In genomic region chr11:116459233-116459632, GRCh38 we compare ENCODE assay signal across 21 cellular contexts.
DNase-seq lines count a peak whose midpoint lies in the region; ATAC-seq and TF ChIP-seq lines count a peak whose summit lies in the region.
"Had no signal": no experiment of that assay in that cellular context is flagged by ENCODE, and none has a peak within 500 bp of the region (broad histone marks: within the 10 kb centered on the region; RNA-seq: fewer than 3 reads in every experiment).

No MANE protein-coding gene starts in this region.

- intact Hi-C loops in sigmoid colon (cut with DNase I) (loop anchor here (5.0 kb wide), 2 partner anchors 183 to 227 kb away; no protein-coding TSS in a partner anchor), spleen (cut with DNase I; ENCODE audit: low total_unique reads) (no loop called here)
- intact Hi-C loops in naive thymus-derived CD4-positive, alpha-beta T cell (cut with micrococcal nuclease), result no loop called here

- H3K27ac ChIP-seq in WERI-Rb-1 (peak overlapping the region; percentile 93), mesodermal cell (ENCODE audit: low read depth, low read length, severe bottlenecking) (peak overlapping the region; percentile 16), sigmoid colon (peak overlapping the region in 3 of 4 donors; percentile 69 to 77 (median 77)), spleen (no peak overlapping the region)
- H3K27ac ChIP-seq in naive thymus-derived CD4-positive, alpha-beta T cell (ENCODE audit: low read depth, low read length), result no peak overlapping the region
- H3K27ac ChIP-seq: ascending aorta, dorsolateral prefrontal cortex, tibial nerve had no signal

- no peak overlapping the region for H3K27ac Mint-ChIP-seq in naive thymus-derived CD4-positive, alpha-beta T cell
- H3K27ac Mint-ChIP-seq: activated CD4-positive, alpha-beta memory T cell treated with anti-CD3 and anti-CD28 coated beads, Interleukin-2, amount 10 ng/mL, durations not matched to agents 7 days and 5 days; activated naive CD8-positive, alpha-beta T cell treated with anti-CD3 and anti-CD28 coated beads for 36 hours; CD4-positive, alpha-beta memory T cell; T-helper 2 cell treated with Interferon-gamma antibody and Interleukin-4, amounts not matched to agents 5 μg/mL and 100 μg/mL, for 36 hours had no signal

- peak in 2 of 4 donors; percentile 48 to 53 for TF ChIP-seq EP300 in sigmoid colon (IDR thresholded peaks at IDR 0.05)

- H3K27me3 Mint-ChIP-seq in naive thymus-derived CD4-positive, alpha-beta T cell, result peaks cover 6 to 34% (median 25%) of the 10 kb centered on the region in 5 donors

- WGBS in mesodermal cell (ENCODE audit: insufficient coverage in 2 of 2), 2 experiments, result 82 to 86% methylated on average over 7 to 8 of the region's 11 CpGs
- WGBS in sigmoid colon, 2 donors, result 14 to 42% methylated on average over 11 of the region's 11 CpGs
- 57 to 71% (median 65%) methylated on average over 11 of the region's 11 CpGs for WGBS in spleen, 5 donors

- no peak overlapping the region for H3K4me3 Mint-ChIP-seq in naive thymus-derived CD4-positive, alpha-beta T cell
- H3K4me3 Mint-ChIP-seq: activated CD4-positive, alpha-beta memory T cell treated with anti-CD3 and anti-CD28 coated beads, Interleukin-2, amount 10 ng/mL, durations not matched to agents 7 days and 5 days; activated naive CD8-positive, alpha-beta T cell treated with anti-CD3 and anti-CD28 coated beads for 36 hours; CD4-positive, alpha-beta memory T cell; T-helper 2 cell treated with Interferon-gamma antibody and Interleukin-4, amounts not matched to agents 5 μg/mL and 100 μg/mL, for 36 hours had no signal

- H3K36me3 ChIP-seq in WERI-Rb-1 (no peaks in the 10 kb centered on the region), mesodermal cell (ENCODE audit: control insufficient read depth, insufficient read depth, low read length) (no peaks in the 10 kb centered on the region), sigmoid colon (no peaks in the 10 kb centered on the region), spleen (no peaks in the 10 kb centered on the region)
- H3K36me3 ChIP-seq in naive thymus-derived CD4-positive, alpha-beta T cell (ENCODE audit: control insufficient read depth in 2 of 3, insufficient read depth in 3 of 3, low read length in 3 of 3), result no peaks in the 10 kb centered on the region
- H3K36me3 ChIP-seq: ascending aorta, tibial nerve had no signal

- no peaks in the 10 kb centered on the region for H3K4me1 Mint-ChIP-seq in naive thymus-derived CD4-positive, alpha-beta T cell
- H3K4me1 Mint-ChIP-seq: activated CD4-positive, alpha-beta memory T cell treated with anti-CD3 and anti-CD28 coated beads, Interleukin-2, amount 10 ng/mL, durations not matched to agents 7 days and 5 days; activated naive CD8-positive, alpha-beta T cell treated with anti-CD3 and anti-CD28 coated beads for 36 hours; CD4-positive, alpha-beta memory T cell had no signal

- ATAC-seq in naive thymus-derived CD4-positive, alpha-beta T cell, result no peak

- H3K27me3 ChIP-seq in WERI-Rb-1 (ENCODE audit: insufficient read depth, low read depth, severe bottlenecking) (no peaks in the 10 kb centered on the region), sigmoid colon (no peaks in the 10 kb centered on the region), spleen (replicated peaks in 1 of 7) (peaks cover 0 to 26% (median 0%) of the 10 kb centered on the region in 7 donors)
- no peaks in the 10 kb centered on the region for H3K27me3 ChIP-seq in naive thymus-derived CD4-positive, alpha-beta T cell (ENCODE audit: control insufficient read depth in 2 of 2, insufficient read depth in 2 of 2, low read length in 2 of 2)
- H3K27me3 ChIP-seq: ascending aorta, dorsolateral prefrontal cortex, tibial nerve had no signal

- no peak for TF ChIP-seq POLR2A in sigmoid colon (IDR thresholded peaks at IDR 0.05)
- TF ChIP-seq POLR2A in spleen (IDR thresholded peaks at IDR 0.05), result no peak

- CTCF ChIA-PET in naive thymus-derived CD4-positive, alpha-beta T cell (lab: Charles Lee), result no interaction called here

- peaks cover 0 to 5% (median 0%) of the 10 kb centered on the region in 11 donors for H3K9me3 Mint-ChIP-seq in naive thymus-derived CD4-positive, alpha-beta T cell
- H3K9me3 Mint-ChIP-seq: activated CD4-positive, alpha-beta memory T cell treated with anti-CD3 and anti-CD28 coated beads, Interleukin-2, amount 10 ng/mL, durations not matched to agents 7 days and 5 days; activated naive CD8-positive, alpha-beta T cell treated with anti-CD3 and anti-CD28 coated beads for 36 hours; CD4-positive, alpha-beta memory T cell; T-helper 2 cell treated with Interferon-gamma antibody and Interleukin-4, amounts not matched to agents 5 μg/mL and 100 μg/mL, for 36 hours had no signal

- no peaks in the 10 kb centered on the region for H3K36me3 Mint-ChIP-seq in naive thymus-derived CD4-positive, alpha-beta T cell
- H3K36me3 Mint-ChIP-seq: activated naive CD8-positive, alpha-beta T cell treated with anti-CD3 and anti-CD28 coated beads for 36 hours; CD4-positive, alpha-beta memory T cell had no signal

- no peak overlapping the region for H3K4me3 ChIP-seq in WERI-Rb-1 (ENCODE audit: low read depth, low read length)
- no peak overlapping the region for H3K4me3 ChIP-seq in mesodermal cell (ENCODE audit: extremely low read depth, insufficient read depth, low read length, poor library complexity, severe bottlenecking)
- H3K4me3 ChIP-seq in sigmoid colon, result no peak overlapping the region
- H3K4me3 ChIP-seq in spleen, result no peak overlapping the region
- no peak overlapping the region for H3K4me3 ChIP-seq in naive thymus-derived CD4-positive, alpha-beta T cell (ENCODE audit: low read length)
- H3K4me3 ChIP-seq: ascending aorta, dorsolateral prefrontal cortex, lung, tibial nerve had no signal

- POLR2A ChIA-PET in naive thymus-derived CD4-positive, alpha-beta T cell (lab: Charles Lee), result no interaction called here

- DNase-seq in NCI-H524 (lab: John Stamatoyannopoulos, UW) (peak; percentile 18 to 63), NCI-H524 treated with DMSO at 0.1 percent for 48 hours (lab: John Stamatoyannopoulos, UW) (no peak), WERI-Rb-1 (peak; percentile 37), sigmoid colon (peak; percentile 91), spleen (no peak), NCI-H187 treated with DMSO at 0.1 percent for 48 hours (lab: John Stamatoyannopoulos, UW) (no peak)
- DNase-seq in naive thymus-derived CD4-positive, alpha-beta T cell, result no peak
- DNase-seq: 8988T; activated CD4-positive, alpha-beta memory T cell treated with anti-CD3 and anti-CD28 coated beads, Interleukin-2, amount 10 ng/mL, durations not matched to agents 7 days and 5 days; activated CD4-positive, CD25-positive, alpha-beta regulatory T cell; activated naive CD8-positive, alpha-beta T cell treated with anti-CD3 and anti-CD28 coated beads for 36 hours; CD4-positive, alpha-beta memory T cell; DMS153; dorsolateral prefrontal cortex; NCI-H1436 treated with DMSO at 0.1 percent for 48 hours; NCI-H526 had no signal

- peaks cover 6% of the 10 kb centered on the region for H3K4me1 ChIP-seq in mesodermal cell (ENCODE audit: control insufficient read depth, insufficient read depth, low read length, poor library complexity, severe bottlenecking)
- H3K4me1 ChIP-seq in sigmoid colon, result peaks cover 2 to 73% (median 52%) of the 10 kb centered on the region in 4 donors
- no peaks in the 10 kb centered on the region for H3K4me1 ChIP-seq in spleen
- no peaks in the 10 kb centered on the region for H3K4me1 ChIP-seq in naive thymus-derived CD4-positive, alpha-beta T cell (ENCODE audit: control insufficient read depth in 2 of 2, insufficient read depth in 2 of 2, low read length in 2 of 2)
- H3K4me1 ChIP-seq: ascending aorta, tibial nerve had no signal

- TF ChIP-seq CTCF in WERI-Rb-1 (IDR thresholded peaks at IDR 0.05; ENCODE audit: low read depth, low read length) (no peak), sigmoid colon (IDR thresholded peaks at IDR 0.05) (peak in 1 of 4 experiments; percentile 28), spleen (IDR thresholded peaks at IDR 0.05 in 8 of 11, conservative IDR thresholded peaks at IDR 0.05 in 3 of 11) (no peak)

- H3K9me3 ChIP-seq in WERI-Rb-1 (ENCODE audit: severe bottlenecking) (no peaks in the 10 kb centered on the region), mesodermal cell (ENCODE audit: control insufficient read depth, low read length) (no peaks in the 10 kb centered on the region), sigmoid colon (no peaks in the 10 kb centered on the region), spleen (no peaks in the 10 kb centered on the region)
- H3K9me3 ChIP-seq in naive thymus-derived CD4-positive, alpha-beta T cell (ENCODE audit: control insufficient read depth in 2 of 3, low read length in 3 of 3), result no peaks in the 10 kb centered on the region
- H3K9me3 ChIP-seq: ascending aorta, tibial nerve had no signal

Comparison
In these comparisons a context has a peak if more than half of its experiments do, and no peak if none do; other contexts are left out.
1. DNase-seq: peak in NCI-H524 (2 of 2), WERI-Rb-1 (single experiment) and sigmoid colon (single experiment); none in NCI-H524 treated with DMSO at 0.1 percent for 48 hours (single experiment), spleen (single experiment), NCI-H187 treated with DMSO at 0.1 percent for 48 hours (single experiment) and naive thymus-derived CD4-positive, alpha-beta T cell (0 of 9).
2. H3K27ac ChIP-seq: peak in WERI-Rb-1 (single experiment), mesodermal cell (single experiment) and sigmoid colon (3 of 4); none in spleen (0 of 8) and naive thymus-derived CD4-positive, alpha-beta T cell (single experiment).